8 cellular contexts compared by ENCODE assay signal in genomic region chr3:160003520-160004128, GRCh38. TPM values are rescaled to one million over a fixed set of nuclear protein-coding genes. Genes with fewer than 3 reads are reported as not detected.
DNase-seq lines count a peak whose midpoint lies in the region; FAIRE-seq and TF ChIP-seq lines count a peak whose summit lies in the region.

No MANE protein-coding gene starts in this region.

- no peak overlapping the region for H3K27ac ChIP-seq in liver (ENCODE audit: low read depth in 1 of 2, low read length in 2 of 2)
- no peak overlapping the region for H3K27ac ChIP-seq in tibial artery

- POLR2A ChIA-PET in GM10248 (lab: Yijun Ruan, JAX): no interaction called here

- intact Hi-C loops in tibial artery (cut with DNase I; ENCODE audit: low total_unique reads): loop anchor here (5.0 to 10.0 kb wide), 3 partner anchors 111 to 739 kb away; no protein-coding TSS in a partner anchor

- in situ Hi-C loops in KBM-7 (cut with MboI; ENCODE audit: low pct_unique_long_range_greater_than_20kb, low sequenced_read_pairs): loop anchor here (25.0 kb wide), 1 partner anchor 741 kb away; no protein-coding TSS in a partner anchor

- peak; percentile 66 to 81 for TF ChIP-seq RAD21 in liver (IDR thresholded peaks at IDR 0.05)

- FAIRE-seq in A204.1 (lab: Jason Lieb, UNC) (peak; percentile 51), bronchial epithelial cell (lab: Jason Lieb, UNC) (no peak)

- H3K36me3 ChIP-seq in bronchial epithelial cell (ENCODE audit: control insufficient read depth, insufficient read depth, low read length) (no peaks in the 10 kb centered on the region), liver (ENCODE audit: control insufficient read depth in 4 of 4, insufficient read depth in 3 of 4, low read depth in 1 of 4, low read length in 3 of 4) (no peaks in the 10 kb centered on the region), tibial artery (no peaks in the 10 kb centered on the region)

- H3K4me3 ChIP-seq in bronchial epithelial cell (ENCODE audit: low read depth, low read length) (no peak overlapping the region), liver (ENCODE audit: low read depth in 1 of 3, low read length in 3 of 3) (no peak overlapping the region), tibial artery (no peak overlapping the region)

- CTCF ChIA-PET in GM10248 (lab: Yijun Ruan, JAX): interaction anchor here (0.6 to 14.7 kb wide), 39 partner anchors 9 to 461 kb away, joined by 3 to 394 read pairs (median 4); partner anchors contain the start of genes IL12A and SCHIP1

- H3K9ac ChIP-seq in liver (ENCODE audit: low read depth in 1 of 2, low read length in 2 of 2): no peak overlapping the region

- no peaks in the 10 kb centered on the region for H3K9me3 ChIP-seq in liver (ENCODE audit: control insufficient read depth in 4 of 4, low read length in 3 of 4)
- no peaks in the 10 kb centered on the region for H3K9me3 ChIP-seq in tibial artery

- TF ChIP-seq CTCF in GM10248 (IDR thresholded peaks at IDR 0.05; ENCODE audit: control extremely low read depth, extremely low read depth, low read depth, missing control alignments) (peak; percentile 84), bronchial epithelial cell (IDR thresholded peaks at IDR 0.05; ENCODE audit: insufficient read depth, low read length, severe bottlenecking) (peak; percentile 73), liver (IDR thresholded peaks at IDR 0.05; ENCODE audit: low read depth, low read length, missing input control) (peak; percentile 42), tibial artery (IDR thresholded peaks at IDR 0.05) (peak; percentile 28 to 30)

- 7% methylated on average over 2 of the region's 2 CpGs for WGBS in liver

- peak; percentile 60 for DNase-seq in GM10248 (ENCODE audit: extremely low spot score)
- DNase-seq in H4 (ENCODE audit: low spot score): peak; percentile 67
- DNase-seq in KBM-7: peak; percentile 80
- peak; percentile 65 for DNase-seq in SHP77 treated with DMSO at 0.1 percent for 48 hours (lab: John Stamatoyannopoulos, UW)
- peak; percentile 44 for DNase-seq in bronchial epithelial cell (ENCODE audit: low read depth)
- no peak for DNase-seq in tibial artery

- H3K4me1 ChIP-seq in liver (ENCODE audit: control insufficient read depth in 4 of 4, insufficient read depth in 4 of 4, low read length in 3 of 4) (peaks cover 0 to 2% (median 0%) of the 10 kb centered on the region in 4 donors), tibial artery (no peaks in the 10 kb centered on the region)

- H3K27me3 ChIP-seq in bronchial epithelial cell (ENCODE audit: control insufficient read depth, insufficient read depth, low read length) (no peaks in the 10 kb centered on the region), liver (ENCODE audit: control insufficient read depth in 4 of 4, insufficient read depth in 4 of 4, low read length in 3 of 4) (no peaks in the 10 kb centered on the region), tibial artery (no peaks in the 10 kb centered on the region)

TF ChIP-seq in liver, 16 proteins besides CTCF, POLR2A, EP300 and RAD21:
- TF ChIP-seq MAX (IDR thresholded peaks at IDR 0.05): no peak

RNA-seq across cellular contexts. Expression of gene IL12A, which starts 15.0 kb away (rescaled TPM):
- total RNA-seq in H4 (2014; rRNA removed; shearing (Covaris generic)): 0.66 and 2.1 TPM in 2 replicates
- 0.26 TPM in 2 replicates for total RNA-seq in bronchial epithelial cell
- under 1 TPM; 0.08 to 0.09 TPM for total RNA-seq in liver
- polyA plus RNA-seq in liver: under 1 TPM in 1 of 2 donors, not detected in 1; 0.25 TPM

Comparison
In these comparisons a context has a peak if more than half of its experiments do, and no peak if none do; other contexts are left out.
1. DNase-seq: peak in GM10248 (single experiment), H4 (single experiment), KBM-7 (single experiment), SHP77 treated with DMSO at 0.1 percent for 48 hours (single experiment) and bronchial epithelial cell (single experiment); none in tibial artery (0 of 2).
2. CTCF ChIP-seq: peak in every context shown above with its lines; median percentile 84 in GM10248; 73 in bronchial epithelial cell; 42 in liver; 29 in tibial artery.